ENCODE assay signal across 23 cellular contexts in the genomic region with DNA sequence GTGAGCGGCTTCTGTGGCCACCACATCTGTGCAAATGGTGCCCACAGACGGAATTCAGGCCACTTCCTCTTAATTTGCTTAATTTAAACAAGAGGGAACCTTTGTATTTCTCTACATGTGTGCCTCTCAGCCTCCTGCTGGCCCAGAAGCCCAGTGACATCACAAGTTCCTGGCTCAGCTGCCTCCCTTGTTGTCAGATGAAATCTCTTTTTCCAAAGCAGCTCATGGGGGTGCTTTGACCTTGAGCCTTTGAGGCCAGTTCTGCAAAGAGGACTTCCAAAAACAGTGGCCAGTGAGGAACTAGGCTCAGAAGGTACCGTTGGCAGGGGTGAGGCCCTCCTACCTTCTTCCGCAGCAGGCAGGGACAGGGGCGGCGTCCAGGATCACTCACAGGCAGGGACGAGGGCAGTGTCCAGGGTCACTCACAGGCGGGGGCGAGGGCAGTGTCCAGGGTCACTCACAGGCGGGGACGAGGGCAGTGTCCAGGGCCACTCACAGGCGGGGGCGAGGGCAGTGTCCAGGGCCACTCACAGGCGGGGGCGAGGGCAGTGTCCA. TPM values are rescaled to one million over a fixed set of nuclear protein-coding genes. Genes with fewer than 3 reads are reported as not detected.
DNase-seq lines count a peak whose midpoint lies in the region; TF ChIP-seq lines count a peak whose summit lies in the region.
"Had no signal": no experiment of that assay in that cellular context is flagged by ENCODE, and none has a peak within 500 bp of the region (broad histone marks: within the 10 kb centered on the region; RNA-seq: fewer than 3 reads in every experiment).

No MANE protein-coding gene starts in this region.

- no peak overlapping the region for H3K27ac Mint-ChIP-seq in CD14-positive monocyte
- peak overlapping the region; percentile 61 for H3K27ac Mint-ChIP-seq in endothelial cell (ENCODE audit: unreplicated experiment)
- H3K27ac Mint-ChIP-seq in activated CD4-positive, alpha-beta memory T cell treated with anti-CD3 and anti-CD28 coated beads for 36 hours: no peak overlapping the region
- H3K27ac Mint-ChIP-seq: B cell; CD4-positive, alpha-beta memory T cell had no signal

- H3K9me3 ChIP-seq in parathyroid adenoma (ENCODE audit: control insufficient read depth, low read length): no peaks in the 10 kb centered on the region
- H3K9me3 ChIP-seq: Caco-2, SJCRH30 had no signal

- H3K79me2 ChIP-seq in parathyroid adenoma: no peaks in the 10 kb centered on the region

- H3K4me3 ChIP-seq in NB4 (ENCODE audit: low read depth, low read length) (no peak overlapping the region), parathyroid adenoma (ENCODE audit: low read depth, low read length) (no peak overlapping the region)
- H3K4me3 ChIP-seq: SJCRH30 had no signal

- DNase-seq in CD14-positive monocyte (ENCODE audit: low spot score): peak; percentile 13
- peak; percentile 38 for DNase-seq in NB4 (ENCODE audit: low read depth)
- no peak for DNase-seq in endothelial cell (ENCODE audit: low spot score)
- no peak for DNase-seq in activated CD8-positive, alpha-beta memory T cell treated with anti-CD3 and anti-CD28 coated beads, Interleukin-2, amount 50 U/mL, for 4 hours
- no peak for DNase-seq in GM10266 (ENCODE audit: extremely low spot score)
- no peak for DNase-seq in kidney tubule cell (ENCODE audit: low spot score)
- DNase-seq in activated CD4-positive, alpha-beta memory T cell treated with anti-CD3 and anti-CD28 coated beads for 36 hours: no peak
- DNase-seq: Caco-2; CD4-positive, alpha-beta memory T cell; DMS 273 treated with DMSO at 0.1 percent for 48 hours; DMS79 treated with DMSO at 0.1 percent for 48 hours; KBM-7; NCI-H1417; NCI-H1694 treated with DMSO at 0.1 percent for 48 hours; NCI-H2081 treated with DMSO at 0.1 percent for 48 hours; NCI-H2171 treated with DMSO at 0.1 percent for 48 hours; NCI-H524 treated with DMSO at 0.1 percent for 48 hours; NCI-H82; SJCRH30 had no signal

- peak overlapping the region; percentile 83 for H2AFZ ChIP-seq in parathyroid adenoma

- peak overlapping the region; percentile 93 for H3K27ac ChIP-seq in parathyroid adenoma
- H3K27ac ChIP-seq: HL-60, SJCRH30 had no signal

- POLR2A ChIA-PET in activated CD4-positive, alpha-beta memory T cell treated with anti-CD3 and anti-CD28 coated beads for 36 hours (lab: Charles Lee): no interaction called here

- peak overlapping the region; percentile 42 for H3K4me2 ChIP-seq in parathyroid adenoma (ENCODE audit: low read length)

- no peaks in the 10 kb centered on the region for H3K27me3 ChIP-seq in parathyroid adenoma (ENCODE audit: control insufficient read depth, insufficient read depth, low read length)
- H3K27me3 ChIP-seq: SJCRH30 had no signal

- no peak overlapping the region for H3K4me3 Mint-ChIP-seq in CD14-positive monocyte
- H3K4me3 Mint-ChIP-seq in endothelial cell (ENCODE audit: unreplicated experiment): no peak overlapping the region
- no peak overlapping the region for H3K4me3 Mint-ChIP-seq in activated CD4-positive, alpha-beta memory T cell treated with anti-CD3 and anti-CD28 coated beads for 36 hours
- H3K4me3 Mint-ChIP-seq: B cell; CD4-positive, alpha-beta memory T cell had no signal

- intact Hi-C loops in CD14-positive monocyte (cut with micrococcal nuclease): no loop called here
- intact Hi-C loops in activated CD4-positive, alpha-beta memory T cell treated with anti-CD3 and anti-CD28 coated beads for 36 hours (cut with micrococcal nuclease): no loop called here

- CTCF ChIA-PET in activated CD4-positive, alpha-beta memory T cell treated with anti-CD3 and anti-CD28 coated beads for 36 hours (lab: Charles Lee): no interaction called here

- H3K36me3 Mint-ChIP-seq in CD14-positive monocyte (no peaks in the 10 kb centered on the region), endothelial cell (ENCODE audit: low read depth, unreplicated experiment) (no peaks in the 10 kb centered on the region)
- no peaks in the 10 kb centered on the region for H3K36me3 Mint-ChIP-seq in activated CD4-positive, alpha-beta memory T cell treated with anti-CD3 and anti-CD28 coated beads for 36 hours
- H3K36me3 Mint-ChIP-seq: CD4-positive, alpha-beta memory T cell had no signal

- TF ChIP-seq CTCF in CD14-positive monocyte (IDR thresholded peaks at IDR 0.05) (no peak), NB4 (IDR thresholded peaks at IDR 0.05; ENCODE audit: low read depth, low read length) (no peak), endothelial cell (IDR thresholded peaks at IDR 0.05; ENCODE audit: unreplicated experiment) (no peak), parathyroid adenoma (IDR thresholded peaks at IDR 0.05) (peak; percentile 35), GM10266 (IDR thresholded peaks at IDR 0.05; ENCODE audit: control insufficient read depth, insufficient read depth, low read depth, missing control alignments) (no peak)

- peaks cover 3 to 7% (median 6%) of the 10 kb centered on the region in 3 donors for H3K27me3 Mint-ChIP-seq in CD14-positive monocyte (ENCODE audit: low read depth in 3 of 3)
- H3K27me3 Mint-ChIP-seq in endothelial cell (ENCODE audit: unreplicated experiment): peaks cover 20% of the 10 kb centered on the region
- H3K27me3 Mint-ChIP-seq in activated CD4-positive, alpha-beta memory T cell treated with anti-CD3 and anti-CD28 coated beads for 36 hours: peaks cover 3% of the 10 kb centered on the region

- H3K9me3 Mint-ChIP-seq in CD14-positive monocyte (peaks cover 5 to 28% (median 10%) of the 10 kb centered on the region in 7 donors), endothelial cell (ENCODE audit: unreplicated experiment) (peaks cover 4% of the 10 kb centered on the region)
- peaks cover 4% of the 10 kb centered on the region for H3K9me3 Mint-ChIP-seq in activated CD4-positive, alpha-beta memory T cell treated with anti-CD3 and anti-CD28 coated beads for 36 hours
- H3K9me3 Mint-ChIP-seq: CD4-positive, alpha-beta memory T cell had no signal

- TF ChIP-seq POLR2A in NB4 (IDR thresholded peaks at IDR 0.05; ENCODE audit: extremely low read depth, insufficient read length): no peak

- peaks cover 33% of the 10 kb centered on the region for H3K4me1 ChIP-seq in parathyroid adenoma
- H3K4me1 ChIP-seq: Caco-2, SJCRH30 had no signal

- no peaks in the 10 kb centered on the region for H3K36me3 ChIP-seq in parathyroid adenoma (ENCODE audit: control insufficient read depth, insufficient read depth, low read length)
- H3K36me3 ChIP-seq: SJCRH30 had no signal

- H3K9ac ChIP-seq in parathyroid adenoma: no peak overlapping the region

- H3K4me1 Mint-ChIP-seq in CD14-positive monocyte (no peaks in the 10 kb centered on the region), endothelial cell (ENCODE audit: unreplicated experiment) (peaks cover 4% of the 10 kb centered on the region)
- H3K4me1 Mint-ChIP-seq in activated CD4-positive, alpha-beta memory T cell treated with anti-CD3 and anti-CD28 coated beads for 36 hours (ENCODE audit: low read depth): no peaks in the 10 kb centered on the region

RNA-seq across cellular contexts. Expression of a gene that starts 35.0 kb away (rescaled TPM):
- not detected for polyA plus RNA-seq in CD14-positive monocyte
- total RNA-seq in endothelial cell (ENCODE audit: unreplicated experiment): not detected
- total RNA-seq in activated CD4-positive, alpha-beta memory T cell treated with anti-CD3 and anti-CD28 coated beads for 36 hours: under 1 TPM; 0.12 to 0.29 TPM
- total RNA-seq: CD4-positive, alpha-beta memory T cell; HT-29 had no signal

Comparison
In these comparisons a context has a peak if more than half of its experiments do, and no peak if none do; other contexts are left out.
1. DNase-seq: peak in CD14-positive monocyte (single experiment) and NB4 (single experiment); none in endothelial cell (single experiment), activated CD8-positive, alpha-beta memory T cell treated with anti-CD3 and anti-CD28 coated beads, Interleukin-2, amount 50 U/mL, for 4 hours (single experiment), GM10266 (single experiment), kidney tubule cell (single experiment) and activated CD4-positive, alpha-beta memory T cell treated with anti-CD3 and anti-CD28 coated beads for 36 hours (single experiment).